Comparison of ENCODE assay signal across 1 cellular context in genomic region chr20:53591206-53591651, GRCh38.
TF ChIP-seq lines count a peak whose summit lies in the region.

No MANE protein-coding gene starts in this region.

TF ChIP-seq in K562, 482 proteins besides CTCF, POLR2A, EP300 and RAD21:
- TF ChIP-seq POLR2H (tag; IDR thresholded peaks at IDR 0.05; ENCODE audit: low read depth) (peak; percentile 61), ZBTB11 (CRISPR knock-in tag; IDR thresholded peaks at IDR 0.05) (peak in 1 of 3 experiments; percentile 92; a peak in 2 of 6 replicates), RBFOX2 (IDR thresholded peaks at IDR 0.05; ENCODE audit: low read depth, low read length) (peak; percentile 27; the same call in 1 of the 2 replicates), AFF1 (IDR thresholded peaks at IDR 0.05; ENCODE audit: low read depth in 1 of 2, partially characterized antibody in 2 of 2) (peak in 1 of 2 experiments; percentile 26), MLLT1 (IDR thresholded peaks at IDR 0.05) (peak; percentile 57 to 73; a peak in 2 of 4 replicates)
